Comparison of ENCODE assay signal across 19 cellular contexts in the genomic region with DNA sequence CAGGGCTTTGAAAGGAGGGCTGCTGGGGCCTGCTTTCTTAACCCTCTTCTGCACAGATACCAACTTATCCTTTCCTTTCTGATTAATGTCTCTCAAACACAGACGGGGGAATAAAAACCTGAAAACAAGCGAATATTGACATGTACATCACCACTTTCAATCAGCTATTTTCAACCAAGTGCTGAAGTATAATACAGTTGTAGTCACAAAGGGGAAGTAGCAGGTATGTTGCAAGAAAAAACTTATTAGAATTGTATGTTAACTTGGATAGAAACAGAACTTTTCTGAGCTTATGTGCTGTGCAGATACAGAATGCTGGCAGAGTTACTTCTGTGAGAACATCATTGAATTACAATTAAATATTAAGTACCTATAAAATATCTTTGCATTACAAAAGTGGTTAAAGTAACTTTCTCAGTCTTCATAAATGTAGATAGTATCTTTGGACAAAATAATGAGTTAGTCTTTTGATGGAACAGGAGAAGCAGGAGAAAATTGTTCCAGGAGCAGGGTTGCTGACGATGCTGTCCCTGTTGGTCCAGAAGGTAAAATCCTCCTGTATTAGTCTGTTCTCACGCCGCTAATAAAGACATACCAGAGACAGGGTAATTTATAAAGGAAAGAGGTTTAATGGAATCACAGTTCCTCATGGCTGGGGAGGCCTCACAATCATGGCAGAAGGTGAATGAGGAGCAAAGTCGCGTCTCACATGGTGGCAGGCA. TPM values are rescaled to one million over a fixed set of nuclear protein-coding genes. Genes with fewer than 3 reads are reported as not detected.
DNase-seq lines count a peak whose midpoint lies in the region; ATAC-seq and TF ChIP-seq lines count a peak whose summit lies in the region.
"Had no signal": no experiment of that assay in that cellular context is flagged by ENCODE, and none has a peak within 500 bp of the region (broad histone marks: within the 10 kb centered on the region; RNA-seq: fewer than 3 reads in every experiment).

No MANE protein-coding gene starts in this region.

- H3K27ac ChIP-seq in OCI-LY7 (ENCODE audit: low read depth, low read length, poor library complexity, severe bottlenecking) (peak overlapping the region; percentile 69), osteoblast (ENCODE audit: low read depth, low read length) (no peak overlapping the region), smooth muscle cell (ENCODE audit: low read depth) (no peak overlapping the region)
- H3K27ac ChIP-seq: brain microvascular endothelial cell, left ventricle myocardium inferior, PC-9, tibial nerve had no signal

- no peaks in the 10 kb centered on the region; the same call in 1 of the 2 replicates for H3K36me3 ChIP-seq in OCI-LY7 (ENCODE audit: insufficient read depth, low read length)
- no peaks in the 10 kb centered on the region for H3K36me3 ChIP-seq in osteoblast (ENCODE audit: insufficient read depth, low read length)
- no peaks in the 10 kb centered on the region for H3K36me3 ChIP-seq in smooth muscle cell (ENCODE audit: low read depth)
- H3K36me3 ChIP-seq: brain microvascular endothelial cell, left ventricle myocardium inferior, tibial nerve had no signal

- no peak overlapping the region for H3K4me3 Mint-ChIP-seq in activated naive CD8-positive, alpha-beta T cell treated with anti-CD3 and anti-CD28 coated beads, Interleukin-2, amount 50 U/mL, for 24 hours

- no peaks in the 10 kb centered on the region for H3K9me3 Mint-ChIP-seq in activated naive CD8-positive, alpha-beta T cell treated with anti-CD3 and anti-CD28 coated beads, Interleukin-2, amount 50 U/mL, for 24 hours

- no peak overlapping the region for H3K9ac ChIP-seq in smooth muscle cell (ENCODE audit: low read depth)
- H3K9ac ChIP-seq: SK-N-SH had no signal

- peak overlapping the region; percentile 57; the same call in 1 of the 2 replicates for H3K4me2 ChIP-seq in OCI-LY7 (ENCODE audit: low read length)
- H3K4me2 ChIP-seq in osteoblast (ENCODE audit: insufficient read depth, low read length), result no peak overlapping the region
- no peak overlapping the region for H3K4me2 ChIP-seq in smooth muscle cell
- H3K4me2 ChIP-seq: PC-9, SK-N-SH had no signal

- intact Hi-C loops in OCI-LY7 (cut with micrococcal nuclease; ENCODE audit: unreplicated experiment), result no loop called here

- no peak for TF ChIP-seq CTCF in OCI-LY7 (conservative IDR thresholded peaks at IDR 0.05; ENCODE audit: low read length)
- no peak for TF ChIP-seq CTCF in osteoblast (IDR thresholded peaks at IDR 0.05; ENCODE audit: extremely low read depth, low read depth, low read length)
- no peak for TF ChIP-seq CTCF in smooth muscle cell (IDR thresholded peaks at IDR 0.05; ENCODE audit: borderline replicate concordance, insufficient read depth, poor library complexity, severe bottlenecking)

- no peak for ATAC-seq in activated naive CD8-positive, alpha-beta T cell treated with anti-CD3 and anti-CD28 coated beads, Interleukin-2, amount 50 U/mL, for 24 hours
- ATAC-seq in HG03469 (IDR thresholded peaks at IDR 0.05; ENCODE audit: unreplicated experiment), result no peak

- H3K9me2 ChIP-seq in OCI-LY7 (ENCODE audit: insufficient read depth, low read length), result no peaks in the 10 kb centered on the region
- H3K9me2 ChIP-seq: SK-N-SH had no signal

- H3K27me3 ChIP-seq in osteoblast (ENCODE audit: insufficient read depth, low read length) (no peaks in the 10 kb centered on the region), smooth muscle cell (ENCODE audit: low read depth) (no peaks in the 10 kb centered on the region)
- H3K27me3 ChIP-seq: brain microvascular endothelial cell, tibial nerve had no signal

- H4K20me1 ChIP-seq in OCI-LY7 (ENCODE audit: insufficient read depth, low read length), result peaks cover 18% of the 10 kb centered on the region
- H4K20me1 ChIP-seq in osteoblast (ENCODE audit: insufficient read depth, low read length), result peaks cover 60% of the 10 kb centered on the region
- peaks cover 68% of the 10 kb centered on the region for H4K20me1 ChIP-seq in smooth muscle cell (ENCODE audit: low read depth)

- no peak overlapping the region for H2AFZ ChIP-seq in OCI-LY7 (ENCODE audit: low read length)
- no peak overlapping the region for H2AFZ ChIP-seq in osteoblast (ENCODE audit: low read length)
- H2AFZ ChIP-seq in smooth muscle cell (ENCODE audit: low read depth), result no peak overlapping the region
- H2AFZ ChIP-seq: GM23338, PC-9 had no signal

- H3K4me1 Mint-ChIP-seq in activated naive CD8-positive, alpha-beta T cell treated with anti-CD3 and anti-CD28 coated beads, Interleukin-2, amount 50 U/mL, for 24 hours, result peaks cover 69% of the 10 kb centered on the region

- peaks cover 6% of the 10 kb centered on the region for H3F3A ChIP-seq in smooth muscle cell (ENCODE audit: low read depth)

- BruUV-seq in OCI-LY7 (replicated peaks; lab: Mats Ljungman, UMichigan), result TSS peak; percentile 18

- peak; percentile 38 for DNase-seq in CD1c-positive myeloid dendritic cell (ENCODE audit: extremely low spot score)
- DNase-seq in GF-D8 (lab: John Stamatoyannopoulos, UW), result peak; percentile 44
- DNase-seq in OCI-LY7 (ENCODE audit: low spot score), result peak; percentile 16
- no peak for DNase-seq in activated naive CD8-positive, alpha-beta T cell treated with anti-CD3 and anti-CD28 coated beads, Interleukin-2, amount 50 U/mL, for 24 hours
- no peak for DNase-seq in osteoblast (ENCODE audit: insufficient read length, low spot score, missing footprints)
- no peak for DNase-seq in smooth muscle cell (lab: John Stamatoyannopoulos, UW; ENCODE audit: unreplicated experiment)
- DNase-seq in activated CD4-positive, CD25-positive, alpha-beta regulatory T cell treated with anti-CD3 and anti-CD28 coated beads, Interleukin-2, amount 50 U/mL, for 72 hours, result no peak
- DNase-seq: activated naive CD4-positive, alpha-beta T cell treated with anti-CD3 and anti-CD28 coated beads, Interleukin-2, amount 50 U/mL, for 16 hours; brain microvascular endothelial cell; dermis blood vessel endothelial cell; left ventricle myocardium inferior; NCI-H1092; NCI-H2107; NCI-H524; PC-9; SK-N-SH had no signal

- H3K9me3 ChIP-seq in OCI-LY7 (ENCODE audit: low read length) (no peaks in the 10 kb centered on the region), osteoblast (ENCODE audit: low read depth, low read length) (no peaks in the 10 kb centered on the region), smooth muscle cell (replicated peaks; ENCODE audit: low read depth) (no peaks in the 10 kb centered on the region)
- H3K9me3 ChIP-seq: left ventricle myocardium inferior, SK-N-SH, tibial nerve had no signal

- H3K4me1 ChIP-seq in OCI-LY7 (ENCODE audit: insufficient read depth, low read length, poor library complexity, severe bottlenecking), result peaks cover 46% of the 10 kb centered on the region
- no peaks in the 10 kb centered on the region for H3K4me1 ChIP-seq in osteoblast (ENCODE audit: insufficient read depth, low read length)
- peaks cover 12% of the 10 kb centered on the region for H3K4me1 ChIP-seq in smooth muscle cell (ENCODE audit: low read depth)

- H3K36me3 Mint-ChIP-seq in activated naive CD8-positive, alpha-beta T cell treated with anti-CD3 and anti-CD28 coated beads, Interleukin-2, amount 50 U/mL, for 24 hours (ENCODE audit: low read depth), result peaks cover 25% of the 10 kb centered on the region

- POLR2A ChIA-PET in OCI-LY7 (lab: Charles Lee), result interaction anchor here (0.6 to 0.8 kb wide), 3 partner anchors 33 to 334 kb away, joined by 3 read pairs; no protein-coding TSS in a partner anchor

- H3K4me3 ChIP-seq in OCI-LY7 (ENCODE audit: low read depth, low read length, poor library complexity, severe bottlenecking), result no peak overlapping the region
- H3K4me3 ChIP-seq in osteoblast (ENCODE audit: insufficient read depth, low read length), result no peak overlapping the region
- H3K4me3 ChIP-seq in smooth muscle cell, result no peak overlapping the region
- H3K4me3 ChIP-seq: GM23338, left ventricle myocardium inferior, PC-9, tibial nerve had no signal

- WGBS in smooth muscle cell (ENCODE audit: low lambda C conversion rate), result 92% methylated on average over 7 of the region's 7 CpGs

- CTCF ChIA-PET in OCI-LY7 (lab: Charles Lee; ENCODE audit: unreplicated experiment), result no interaction called here

- H3K79me2 ChIP-seq in OCI-LY7 (ENCODE audit: insufficient read depth, low read depth, low read length) (peaks cover 73% of the 10 kb centered on the region), osteoblast (ENCODE audit: insufficient read depth, low read length) (peaks cover 76% of the 10 kb centered on the region), smooth muscle cell (ENCODE audit: low read depth) (peaks cover 61% of the 10 kb centered on the region)

- H3K27me3 Mint-ChIP-seq in activated naive CD8-positive, alpha-beta T cell treated with anti-CD3 and anti-CD28 coated beads, Interleukin-2, amount 50 U/mL, for 24 hours, result no peaks in the 10 kb centered on the region

- H3K27ac Mint-ChIP-seq in activated naive CD8-positive, alpha-beta T cell treated with anti-CD3 and anti-CD28 coated beads, Interleukin-2, amount 50 U/mL, for 24 hours, result peak overlapping the region; percentile 89
- H3K27ac Mint-ChIP-seq: GM23338 had no signal

RNA-seq across cellular contexts. Expression of a gene that starts 59.5 kb away (rescaled TPM):
- 41.3 and 48.1 TPM in 2 replicates for total RNA-seq in OCI-LY7 (2014; rRNA removed; shearing (Covaris generic))
- total RNA-seq in OCI-LY7 (2022) (80.1 and 87.8 TPM in 2 replicates), osteoblast (26.5 and 27.9 TPM in 2 replicates), smooth muscle cell (12.1 and 12.2 TPM in 2 replicates)
- 10.6 and 11.3 TPM in 2 replicates for polyA plus RNA-seq in smooth muscle cell

Comparison
In these comparisons a context has a peak if more than half of its experiments do, and no peak if none do; other contexts are left out.
1. DNase-seq: peak in CD1c-positive myeloid dendritic cell (single experiment), GF-D8 (single experiment) and OCI-LY7 (single experiment); none in activated naive CD8-positive, alpha-beta T cell treated with anti-CD3 and anti-CD28 coated beads, Interleukin-2, amount 50 U/mL, for 24 hours (single experiment), osteoblast (single experiment), smooth muscle cell (single experiment) and activated CD4-positive, CD25-positive, alpha-beta regulatory T cell treated with anti-CD3 and anti-CD28 coated beads, Interleukin-2, amount 50 U/mL, for 72 hours (single experiment).